ENCODE assay signal across 8 cellular contexts in genomic region chr16:970379-970765, GRCh38. TPM values are rescaled to one million over a fixed set of nuclear protein-coding genes. Genes with fewer than 3 reads are reported as not detected.
DNase-seq lines count a peak whose midpoint lies in the region; ATAC-seq and TF ChIP-seq lines count a peak whose summit lies in the region.

No MANE protein-coding gene starts in this region.

- no peak for ATAC-seq in activated CD8-positive, alpha-beta T cell treated with anti-CD3 and anti-CD28 coated beads, Interleukin-2, amount 10 ng/mL, durations not matched to agents 7 days and 5 days
- ATAC-seq in stimulated activated naive B cell treated with anti-CD40 and anti-IgM and Interleukin-4, amounts not matched to agents 10 μg/mL and 1 μg/mL and 100 μg/mL, for 72 hours (replicated peaks): peak; percentile 58 to 61

- POLR2A ChIA-PET in BJ (lab: Charles Lee): no interaction called here
- POLR2A ChIA-PET in activated CD8-positive, alpha-beta T cell treated with anti-CD3 and anti-CD28 coated beads, Interleukin-2, amount 10 ng/mL, durations not matched to agents 7 days and 5 days (lab: Charles Lee): interaction anchor here (0.6 kb wide), 1 partner anchor 204 kb away, joined by 3 read pairs; no protein-coding TSS in a partner anchor

- peak overlapping the region; percentile 81 for H3K27ac Mint-ChIP-seq in activated CD8-positive, alpha-beta T cell treated with anti-CD3 and anti-CD28 coated beads, Interleukin-2, amount 10 ng/mL, durations not matched to agents 7 days and 5 days
- peak overlapping the region; percentile 37 for H3K27ac Mint-ChIP-seq in stimulated activated naive B cell treated with anti-CD40 and anti-IgM and Interleukin-4, amounts not matched to agents 10 μg/mL and 1 μg/mL and 100 μg/mL, for 72 hours

- TF ChIP-seq CTCF in BJ (IDR thresholded peaks at IDR 0.05; ENCODE audit: insufficient read depth, low read depth, low read length) (no peak), HFF-Myc (IDR thresholded peaks at IDR 0.05; ENCODE audit: low read depth, low read length, missing control alignments) (no peak)

- H3K36me3 ChIP-seq in BJ (ENCODE audit: control insufficient read depth, insufficient read depth, low read length): peaks cover 2% of the 10 kb centered on the region; the same call in 1 of the 2 replicates

- H3K4me3 Mint-ChIP-seq in activated CD8-positive, alpha-beta T cell treated with anti-CD3 and anti-CD28 coated beads, Interleukin-2, amount 10 ng/mL, durations not matched to agents 7 days and 5 days: peak overlapping the region; percentile 78
- peak overlapping the region; percentile 74 to 87 for H3K4me3 Mint-ChIP-seq in stimulated activated naive B cell treated with anti-CD40 and anti-IgM and Interleukin-4, amounts not matched to agents 10 μg/mL and 1 μg/mL and 100 μg/mL, for 72 hours

- peaks cover 17% of the 10 kb centered on the region for H3K36me3 Mint-ChIP-seq in activated CD8-positive, alpha-beta T cell treated with anti-CD3 and anti-CD28 coated beads, Interleukin-2, amount 10 ng/mL, durations not matched to agents 7 days and 5 days (ENCODE audit: low read depth)
- peaks cover 19 to 21% of the 10 kb centered on the region in 2 donors for H3K36me3 Mint-ChIP-seq in stimulated activated naive B cell treated with anti-CD40 and anti-IgM and Interleukin-4, amounts not matched to agents 10 μg/mL and 1 μg/mL and 100 μg/mL, for 72 hours

- H3K4me3 ChIP-seq in BJ (ENCODE audit: low read depth, low read length) (peak overlapping the region; percentile 84), HFF-Myc (replicated peaks; ENCODE audit: low read depth, low read length) (peak overlapping the region; percentile 70), iPS-11a (ENCODE audit: low read depth, low read length) (peak overlapping the region; percentile 62)

- peaks cover 14% of the 10 kb centered on the region for H3K4me1 Mint-ChIP-seq in activated CD8-positive, alpha-beta T cell treated with anti-CD3 and anti-CD28 coated beads, Interleukin-2, amount 10 ng/mL, durations not matched to agents 7 days and 5 days (ENCODE audit: low read depth)
- H3K4me1 Mint-ChIP-seq in stimulated activated naive B cell treated with anti-CD40 and anti-IgM and Interleukin-4, amounts not matched to agents 10 μg/mL and 1 μg/mL and 100 μg/mL, for 72 hours: peaks cover 2 to 17% of the 10 kb centered on the region in 2 donors

- H3K27me3 Mint-ChIP-seq in activated CD8-positive, alpha-beta T cell treated with anti-CD3 and anti-CD28 coated beads, Interleukin-2, amount 10 ng/mL, durations not matched to agents 7 days and 5 days (ENCODE audit: low read depth): peaks cover 3% of the 10 kb centered on the region
- H3K27me3 Mint-ChIP-seq in stimulated activated naive B cell treated with anti-CD40 and anti-IgM and Interleukin-4, amounts not matched to agents 10 μg/mL and 1 μg/mL and 100 μg/mL, for 72 hours: peaks cover 0 to 4% of the 10 kb centered on the region in 2 donors

- CTCF ChIA-PET in BJ (lab: Yijun Ruan, JAX): no interaction called here
- CTCF ChIA-PET in activated CD8-positive, alpha-beta T cell treated with anti-CD3 and anti-CD28 coated beads, Interleukin-2, amount 10 ng/mL, durations not matched to agents 7 days and 5 days (lab: Charles Lee): no interaction called here

- peaks cover 3% of the 10 kb centered on the region for H3K27me3 ChIP-seq in BJ (ENCODE audit: control insufficient read depth, insufficient read depth, low read length)

- no peak for DNase-seq in BJ (ENCODE audit: low read depth)
- DNase-seq in HFF-Myc (ENCODE audit: extremely low read depth, low read depth): no peak
- no peak for DNase-seq in activated CD8-positive, alpha-beta T cell treated with anti-CD3 and anti-CD28 coated beads, Interleukin-2, amount 10 ng/mL, durations not matched to agents 7 days and 5 days
- no peak for DNase-seq in stimulated activated naive B cell treated with anti-CD40 and anti-IgM and Interleukin-4, amounts not matched to agents 10 μg/mL and 1 μg/mL and 100 μg/mL, for 72 hours
- DNase-seq in MV-4-11 (lab: John Stamatoyannopoulos, UW): no peak
- DNase-seq in NK-92 treated with Interleukin-12 subunit alpha and Interleukin-12 subunit beta, amount 100 ng/mL, for 24 hours (lab: John Stamatoyannopoulos, UW): no peak
- no peak for DNase-seq in glomerular visceral epithelial cell (ENCODE audit: extremely low spot score)

- no peaks in the 10 kb centered on the region for H3K9me3 Mint-ChIP-seq in activated CD8-positive, alpha-beta T cell treated with anti-CD3 and anti-CD28 coated beads, Interleukin-2, amount 10 ng/mL, durations not matched to agents 7 days and 5 days (ENCODE audit: insufficient read depth)
- peaks cover 1 to 7% of the 10 kb centered on the region in 2 donors for H3K9me3 Mint-ChIP-seq in stimulated activated naive B cell treated with anti-CD40 and anti-IgM and Interleukin-4, amounts not matched to agents 10 μg/mL and 1 μg/mL and 100 μg/mL, for 72 hours

RNA-seq across cellular contexts. Expression of gene LMF1, which starts 0.4 kb away (rescaled TPM):
- 14.8 and 28.9 TPM in 2 replicates for polyA plus RNA-seq in BJ (2011; rRNA removed)
- 19.4 and 34.8 TPM in 2 replicates for polyA minus RNA-seq in BJ (2011; rRNA and poly(A)+ RNA removed)
- 10 to 100 TPM; 14.3 to 17.4 TPM for total RNA-seq in activated CD8-positive, alpha-beta T cell treated with anti-CD3 and anti-CD28 coated beads, Interleukin-2, amount 10 ng/mL, durations not matched to agents 7 days and 5 days

RNA-seq across cellular contexts. Expression of gene SOX8, which starts 11.2 kb away (rescaled TPM):
- polyA plus RNA-seq in BJ (2011; rRNA removed): 0.04 TPM in 2 replicates
- not detected in 2 replicates for polyA minus RNA-seq in BJ (2011; rRNA and poly(A)+ RNA removed)
- not detected for total RNA-seq in activated CD8-positive, alpha-beta T cell treated with anti-CD3 and anti-CD28 coated beads, Interleukin-2, amount 10 ng/mL, durations not matched to agents 7 days and 5 days
